19 cellular contexts compared by ENCODE assay signal in genomic region chr6:114092943-114093342, GRCh38.
DNase-seq lines count a peak whose midpoint lies in the region; ATAC-seq, FAIRE-seq and TF ChIP-seq lines count a peak whose summit lies in the region.
"Had no signal": no experiment of that assay in that cellular context is flagged by ENCODE, and none has a peak within 500 bp of the region (broad histone marks: within the 10 kb centered on the region; RNA-seq: fewer than 3 reads in every experiment).

No MANE protein-coding gene starts in this region.

- no peak for TF ChIP-seq POLR2A in HepG2 (IDR thresholded peaks at IDR 0.05; ENCODE audit: insufficient read depth in 1 of 2, low read depth in 2 of 2, low read length in 2 of 2)
- TF ChIP-seq POLR2A in right lobe of liver (IDR thresholded peaks at IDR 0.05) = no peak

- no peak overlapping the region for H2BK15ac ChIP-seq in neuronal stem cell (ENCODE audit: low read length)

- WGBS in HepG2 (ENCODE audit: low lambda C conversion rate) = 85% methylated on average over 2 of the region's 2 CpGs
- 80% methylated on average over 2 of the region's 2 CpGs for WGBS in right lobe of liver (ENCODE audit: insufficient coverage, low coverage, low lambda C conversion rate, missing lambda C conversion rate)
- no CpG with 5 or more reads among the region's 2 CpGs for WGBS in neuronal stem cell (ENCODE audit: extremely low coverage in 2 of 2, insufficient read length in 2 of 2, insufficient replicate concordance in 1 of 2), 2 donors

- H3K14ac ChIP-seq in neuronal stem cell (ENCODE audit: low read length) = no peak overlapping the region

- no peak overlapping the region for H2AFZ ChIP-seq in HepG2 (ENCODE audit: low read length)
- no peak overlapping the region for H2AFZ ChIP-seq in neuronal stem cell (ENCODE audit: low read length)

- no peaks in the 10 kb centered on the region for H3K9me3 ChIP-seq in HepG2 (ENCODE audit: low read length)
- no peaks in the 10 kb centered on the region for H3K9me3 ChIP-seq in right lobe of liver
- no peaks in the 10 kb centered on the region for H3K9me3 ChIP-seq in mucosa of descending colon
- no peaks in the 10 kb centered on the region for H3K9me3 ChIP-seq in neuronal stem cell (replicated peaks in 1 of 2; ENCODE audit: control insufficient read depth in 2 of 2, insufficient read depth in 1 of 2, low read depth in 1 of 2, low read length in 2 of 2)
- H3K9me3 ChIP-seq: BLaER1, Caco-2 had no signal

- no peaks in the 10 kb centered on the region for H4K20me1 ChIP-seq in HepG2 (ENCODE audit: insufficient read depth, low read length)
- H4K20me1 ChIP-seq: BLaER1 had no signal

- H3K27ac ChIP-seq in HepG2 (ENCODE audit: extremely low read length, insufficient read depth, low read length) (no peak overlapping the region), right lobe of liver (no peak overlapping the region), neuronal stem cell (replicated peaks; ENCODE audit: low read length) (no peak overlapping the region)
- H3K27ac ChIP-seq: 22Rv1, BLaER1 had no signal

- H3K4me2 ChIP-seq in HepG2 (ENCODE audit: low read depth, low read length) (no peak overlapping the region), neuronal stem cell (ENCODE audit: insufficient read depth, low read length, poor library complexity, severe bottlenecking) (no peak overlapping the region)
- H3K4me2 ChIP-seq: BLaER1 had no signal

- H4K91ac ChIP-seq in neuronal stem cell (ENCODE audit: low read depth, low read length, poor library complexity) = no peak overlapping the region

- H3K9ac ChIP-seq in HepG2 (ENCODE audit: insufficient read depth, low read depth, low read length) = no peak overlapping the region
- no peak overlapping the region for H3K9ac ChIP-seq in neuronal stem cell (ENCODE audit: low read depth, low read length, poor library complexity)
- H3K9ac ChIP-seq: BLaER1 had no signal

- DNase-seq in DMS153 (lab: John Stamatoyannopoulos, UW) = peak; percentile 14
- DNase-seq in DMS153 treated with DMSO at 0.1 percent for 48 hours (lab: John Stamatoyannopoulos, UW; ENCODE audit: unreplicated experiment) = no peak
- DNase-seq in HepG2 (ENCODE audit: low spot score) = peak; percentile 45
- DNase-seq in right lobe of liver = no peak
- no peak for DNase-seq in mucosa of descending colon
- no peak for DNase-seq in neuronal stem cell (ENCODE audit: low spot score)
- DNase-seq in sciatic nerve (ENCODE audit: low spot score) = no peak
- no peak for DNase-seq in stimulated activated CD4-positive, alpha-beta T cell treated with anti-CD3 and anti-CD28 coated beads, Interleukin-4, amount 100 ng/mL, for 4 hours
- DNase-seq: Caco-2; CD8-positive, alpha-beta memory T cell; DMS79 treated with DMSO at 0.1 percent for 48 hours; GDM1; GOT3; H9 had no signal

- H3K79me1 ChIP-seq in neuronal stem cell (ENCODE audit: low read depth, low read length) = no peaks in the 10 kb centered on the region

- H3K18ac ChIP-seq in neuronal stem cell (ENCODE audit: low read length) = no peak overlapping the region

- TF ChIP-seq RAD21 in HepG2 (CRISPR knock-in tag; IDR thresholded peaks at IDR 0.05) = no peak

- H2BK5ac ChIP-seq in neuronal stem cell (ENCODE audit: low read length) = no peak overlapping the region

- no peak overlapping the region for H3K4me3 ChIP-seq in HepG2 (replicated peaks in 1 of 3; ENCODE audit: insufficient read depth in 1 of 3, low read depth in 2 of 3, low read length in 3 of 3)
- H3K4me3 ChIP-seq in right lobe of liver = no peak overlapping the region
- no peak overlapping the region for H3K4me3 ChIP-seq in mucosa of descending colon
- H3K4me3 ChIP-seq in neuronal stem cell (ENCODE audit: low read length in 2 of 2) = no peak overlapping the region
- H3K4me3 ChIP-seq: BLaER1, K562 had no signal

- H3K36me3 ChIP-seq in HepG2 (replicated peaks in 1 of 2; ENCODE audit: control insufficient read depth in 1 of 2, insufficient read depth in 2 of 2, low read length in 2 of 2) (no peaks in the 10 kb centered on the region), right lobe of liver (no peaks in the 10 kb centered on the region), mucosa of descending colon (ENCODE audit: low read depth) (no peaks in the 10 kb centered on the region), neuronal stem cell (replicated peaks in 1 of 2; ENCODE audit: control insufficient read depth in 2 of 2, insufficient read depth in 2 of 2, low read length in 2 of 2) (no peaks in the 10 kb centered on the region)
- H3K36me3 ChIP-seq: BLaER1 had no signal

- no peak overlapping the region for H2BK120ac ChIP-seq in neuronal stem cell (ENCODE audit: low read depth, low read length)

- no peak overlapping the region for H4K8ac ChIP-seq in neuronal stem cell (ENCODE audit: low read depth, low read length)

- POLR2A ChIA-PET in HepG2 (lab: Yijun Ruan, JAX) = interaction anchor here (1.4 kb wide), 1 partner anchor 75 kb away, joined by 3 read pairs; no protein-coding TSS in a partner anchor

- no peak overlapping the region for H2AK5ac ChIP-seq in neuronal stem cell (ENCODE audit: low read depth, low read length)

- intact Hi-C loops in HepG2 (cut with micrococcal nuclease; ENCODE audit: unreplicated experiment) (no loop called here), right lobe of liver (cut with DNase I) (no loop called here), mucosa of descending colon (cut with DNase I, micrococcal nuclease) (no loop called here), sciatic nerve (cut with DNase I) (no loop called here)

- peak; percentile 69 for ATAC-seq in HepG2
- no peak for ATAC-seq in right lobe of liver
- ATAC-seq in mucosa of descending colon = peak; percentile 24
- ATAC-seq in sciatic nerve = no peak
- ATAC-seq: K562 had no signal

- CTCF ChIA-PET in HepG2 (lab: Yijun Ruan, JAX; ENCODE audit: low intra/inter-chr PET ratio, low total read pairs) = no interaction called here

- peak in 1 of 2 experiments; percentile 12; a peak in 1 of 4 replicates for TF ChIP-seq EP300 in HepG2 (IDR thresholded peaks at IDR 0.05; ENCODE audit: low read depth in 2 of 2, low read length in 2 of 2)
- no peak for TF ChIP-seq EP300 in HepG2 (CRISPR knock-in tag; IDR thresholded peaks at IDR 0.05; ENCODE audit: borderline replicate concordance)

- in situ Hi-C loops in HepG2 (cut with HindIII; ENCODE audit: extremely low pct_ligation_motif_present, low pct_unique_long_range_greater_than_20kb) = no loop called here

- H3K27me3 ChIP-seq in HepG2 (ENCODE audit: control insufficient read depth in 1 of 2, insufficient read depth in 2 of 2, low read length in 2 of 2) (no peaks in the 10 kb centered on the region), right lobe of liver (no peaks in the 10 kb centered on the region), neuronal stem cell (ENCODE audit: control insufficient read depth in 3 of 3, insufficient read depth in 3 of 3, low read depth in 1 of 3, low read length in 3 of 3) (no peaks in the 10 kb centered on the region)
- H3K27me3 ChIP-seq: BLaER1 had no signal

- no peaks in the 10 kb centered on the region for H3K79me2 ChIP-seq in HepG2 (ENCODE audit: insufficient read depth, low read length)

- no peak overlapping the region for H2BK12ac ChIP-seq in neuronal stem cell (ENCODE audit: low read length)

- BruUV-seq in HepG2 (replicated peaks; lab: Mats Ljungman, UMichigan) = no TSS peak

- FAIRE-seq in HepG2 (lab: Jason Lieb, UNC) = no peak
- FAIRE-seq: GM19239, HTR-8/SVneo, K562 had no signal

- TF ChIP-seq CTCF in HepG2 (CRISPR knock-in tag; IDR thresholded peaks at IDR 0.05) = no peak
- TF ChIP-seq CTCF in right lobe of liver (IDR thresholded peaks at IDR 0.05) = no peak
- TF ChIP-seq CTCF in mucosa of descending colon (IDR thresholded peaks at IDR 0.05) = no peak

- no peak overlapping the region for H3K23ac ChIP-seq in neuronal stem cell (ENCODE audit: low read depth, low read length, poor library complexity)

- H3K4me1 ChIP-seq in HepG2 (ENCODE audit: insufficient read depth, low read length) (peaks cover 12% of the 10 kb centered on the region), right lobe of liver (no peaks in the 10 kb centered on the region), mucosa of descending colon (ENCODE audit: low read depth) (no peaks in the 10 kb centered on the region), neuronal stem cell (ENCODE audit: control insufficient read depth in 2 of 2, insufficient read depth in 1 of 2, low read depth in 1 of 2, low read length in 2 of 2) (no peaks in the 10 kb centered on the region)
- H3K4me1 ChIP-seq: BLaER1, Caco-2 had no signal

- H3K4ac ChIP-seq in neuronal stem cell (ENCODE audit: low read length) = no peak overlapping the region

TF ChIP-seq in HepG2, 621 proteins besides CTCF, POLR2A, EP300 and RAD21 (continues in another document):
- TF ChIP-seq TCF7 (IDR thresholded peaks at IDR 0.05; ENCODE audit: low read depth) (0 out of 2 replicates have a peak, but pooled peaks have one; percentile 8), PAXIP1 (CRISPR knock-in tag; conservative IDR thresholded peaks at IDR 0.05) (0 out of 2 replicates have a peak, but pooled peaks have one; percentile 26), ZNF256 (CRISPR knock-in tag; conservative IDR thresholded peaks at IDR 0.05) (no peak), POGZ (CRISPR knock-in tag; IDR thresholded peaks at IDR 0.05) (peak; percentile 51; the same call in 1 of the 2 replicates), TBL1XR1 (IDR thresholded peaks at IDR 0.05; ENCODE audit: borderline replicate concordance, low read length, partially characterized antibody) (peak; percentile 71), SALL1 (CRISPR knock-in tag; IDR thresholded peaks at IDR 0.05) (0 out of 2 replicates have a peak, but pooled peaks have one; percentile 27)

Comparison
In these comparisons a context has a peak if more than half of its experiments do, and no peak if none do; other contexts are left out.
1. DNase-seq: peak in DMS153 (single experiment) and HepG2 (single experiment); none in DMS153 treated with DMSO at 0.1 percent for 48 hours (single experiment), right lobe of liver (0 of 3), mucosa of descending colon (0 of 3), neuronal stem cell (single experiment), sciatic nerve (single experiment) and stimulated activated CD4-positive, alpha-beta T cell treated with anti-CD3 and anti-CD28 coated beads, Interleukin-4, amount 100 ng/mL, for 4 hours (0 of 2).
2. ATAC-seq: peak in HepG2 (single experiment) and mucosa of descending colon (single experiment); none in right lobe of liver (0 of 4) and sciatic nerve (single experiment).